Comparison of ENCODE assay signal across 29 cellular contexts in the genomic region with DNA sequence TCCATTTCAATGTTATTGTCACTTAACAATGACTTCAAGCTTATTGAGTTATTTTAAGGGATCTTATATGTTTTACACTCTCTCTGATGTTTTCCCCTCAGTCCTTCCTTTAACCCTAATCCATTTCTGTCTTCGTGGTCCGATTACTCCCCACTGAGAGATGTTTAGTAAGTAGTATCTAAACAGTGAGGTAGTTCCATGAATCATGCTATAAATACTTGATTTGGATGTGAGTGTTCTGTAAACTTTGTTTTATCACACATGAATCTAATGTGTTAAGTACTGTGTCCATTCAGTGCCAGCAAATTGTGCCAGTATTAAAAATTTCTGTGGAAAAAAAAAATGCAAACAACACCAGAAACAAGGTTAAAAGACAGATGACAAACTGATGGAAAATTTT. TPM values are rescaled to one million over a fixed set of nuclear protein-coding genes. Genes with fewer than 3 reads are reported as not detected.
"Had no signal": no experiment of that assay in that cellular context is flagged by ENCODE, and none has a peak within 500 bp of the region (broad histone marks: within the 10 kb centered on the region; RNA-seq: fewer than 3 reads in every experiment).

No MANE protein-coding gene starts in this region.

- H3K4me3 ChIP-seq: dorsolateral prefrontal cortex, esophagus muscularis mucosa, gastroesophageal sphincter, pancreas, psoas muscle, thyroid gland, upper lobe of right lung had no signal

- H3K27ac ChIP-seq: brain microvascular endothelial cell, dorsolateral prefrontal cortex, esophagus muscularis mucosa, gastroesophageal sphincter, pancreas, psoas muscle, thyroid gland, upper lobe of right lung had no signal

- FAIRE-seq: colon, endothelial cell of umbilical vein, islet of Langerhans, pancreas had no signal

- H3K27me3 ChIP-seq: brain microvascular endothelial cell, dorsolateral prefrontal cortex, esophagus muscularis mucosa, gastroesophageal sphincter, pancreas, thyroid gland, upper lobe of right lung had no signal

- ATAC-seq: effector memory CD8-positive, alpha-beta T cell; gastroesophageal sphincter; natural killer cell treated with Interleukin-12 subunit alpha and Interleukin-12 subunit beta and Interleukin-15 and Interleukin-18, amount 100 ng/mL, for 72 hours; pancreas; psoas muscle; right cardiac atrium; T-helper 17 cell; upper lobe of right lung had no signal

- DNase-seq: activated CD4-positive, alpha-beta T cell treated with anti-CD3 and anti-CD28 coated beads for 4 hours; activated CD4-positive, alpha-beta T cell treated with anti-CD3 and anti-CD28 coated beads, Interleukin-2, amount 50 U/mL, for 48 hours; activated CD4-positive, CD25-positive, alpha-beta regulatory T cell; activated CD8-positive, alpha-beta memory T cell treated with anti-CD3 and anti-CD28 coated beads, Interleukin-2, amount 50 U/mL, for 48 hours; activated gamma-delta T cell treated with Interleukin-2 at 50 U/mL for 16 hours; aorta; brain microvascular endothelial cell; central memory CD4-positive, alpha-beta T cell; dorsolateral prefrontal cortex; effector memory CD8-positive, alpha-beta T cell; head of caudate nucleus; hypothalamus; pancreas; psoas muscle; right cardiac atrium; stimulated activated CD4-positive, alpha-beta T cell treated with anti-CD3 and anti-CD28 coated beads, Interleukin-12 subunit alpha, Interleukin-12 subunit beta, amount 100 ng/mL, for 4 hours; stimulated activated CD4-positive, alpha-beta T cell treated with anti-CD3 and anti-CD28 coated beads, Interleukin-4, amount 100 ng/mL, for 4 hours; substantia nigra; T-helper 17 cell; thyroid gland; upper lobe of right lung had no signal

- H3K9me3 ChIP-seq: esophagus muscularis mucosa, gastroesophageal sphincter, pancreas, psoas muscle, thyroid gland, upper lobe of right lung had no signal

- H3K4me1 ChIP-seq: esophagus muscularis mucosa, gastroesophageal sphincter, pancreas, thyroid gland, upper lobe of right lung had no signal

RNA-seq across cellular contexts. Expression of a gene that starts 30.5 kb away (rescaled TPM):
- total RNA-seq: activated CD8-positive, alpha-beta memory T cell treated with anti-CD3 and anti-CD28 coated beads for 36 hours; activated T-helper 1 cell treated with anti-CD3 and anti-CD28 coated beads, Interleukin-12 subunit alpha, Interleukin-12 subunit beta, Interleukin-2, Interleukin-4 antibody, amounts not matched to agents 30 ng/mL and 10 ng/mL and 1 ng/mL, durations not matched to agents 14 hours and 24 hours and 36 hours; gastroesophageal sphincter; natural killer cell treated with Interleukin-12 subunit alpha and Interleukin-12 subunit beta and Interleukin-15 and Interleukin-18, amount 100 ng/mL, for 72 hours; T-helper 17 cell had no signal

RNA-seq across cellular contexts. Expression of a gene that starts 32.5 kb away (rescaled TPM):
- total RNA-seq: activated CD8-positive, alpha-beta memory T cell treated with anti-CD3 and anti-CD28 coated beads for 36 hours; activated T-helper 1 cell treated with anti-CD3 and anti-CD28 coated beads, Interleukin-12 subunit alpha, Interleukin-12 subunit beta, Interleukin-2, Interleukin-4 antibody, amounts not matched to agents 30 ng/mL and 10 ng/mL and 1 ng/mL, durations not matched to agents 14 hours and 24 hours and 36 hours had no signal
